ENCODE assay signal across 8 cellular contexts in genomic region chr19:10402441-10403038, GRCh38. TPM values are rescaled to one million over a fixed set of nuclear protein-coding genes. Genes with fewer than 3 reads are reported as not detected.
DNase-seq lines count a peak whose midpoint lies in the region; ATAC-seq and TF ChIP-seq lines count a peak whose summit lies in the region.

No MANE protein-coding gene starts in this region.

- H3K4me1 ChIP-seq in iPS-20b (ENCODE audit: insufficient read depth, low read length) (peaks cover 4% of the 10 kb centered on the region; the same call in 1 of the 2 replicates), subcutaneous abdominal adipose tissue (ENCODE audit: control insufficient read depth in 5 of 5, insufficient read depth in 5 of 5, low read length in 5 of 5) (peaks cover 12 to 73% (median 40%) of the 10 kb centered on the region in 5 donors)

- H3K27me3 Mint-ChIP-seq in activated naive CD8-positive, alpha-beta T cell treated with anti-CD3 and anti-CD28 coated beads, Interleukin-2, amount 50 U/mL, for 24 hours: no peaks in the 10 kb centered on the region

- peak overlapping the region; percentile 98 for H3K4me3 Mint-ChIP-seq in activated naive CD8-positive, alpha-beta T cell treated with anti-CD3 and anti-CD28 coated beads, Interleukin-2, amount 50 U/mL, for 24 hours

- H3K27ac ChIP-seq in AG04450 (ENCODE audit: low read depth, low read length): peak overlapping the region; percentile 52
- no peak overlapping the region for H3K27ac ChIP-seq in iPS-20b (ENCODE audit: low read length)
- H3K27ac ChIP-seq in subcutaneous abdominal adipose tissue (ENCODE audit: low read depth, low read length): peak overlapping the region; percentile 90

- H3K9ac ChIP-seq in iPS-20b (ENCODE audit: low read depth, low read length) (peak overlapping the region; percentile 95), subcutaneous abdominal adipose tissue (ENCODE audit: low read length in 5 of 5) (peak overlapping the region; percentile 84 to 99 (median 96))

- ATAC-seq in activated naive CD8-positive, alpha-beta T cell treated with anti-CD3 and anti-CD28 coated beads, Interleukin-2, amount 50 U/mL, for 24 hours: no peak
- no peak for ATAC-seq in HG03159 (IDR thresholded peaks at IDR 0.05; ENCODE audit: unreplicated experiment)
- no peak for ATAC-seq in HG02870 (IDR thresholded peaks at IDR 0.05; ENCODE audit: unreplicated experiment)

- H3K36me3 ChIP-seq in iPS-20b (ENCODE audit: insufficient read depth, low read depth, low read length): peaks cover 23% of the 10 kb centered on the region
- H3K36me3 ChIP-seq in subcutaneous abdominal adipose tissue (ENCODE audit: control insufficient read depth in 5 of 5, insufficient read depth in 5 of 5, low read length in 5 of 5): peaks cover 0 to 9% (median 6%) of the 10 kb centered on the region in 5 donors

- CTCF ChIA-PET in AG04450 (lab: Charles Lee): interaction anchor here (1.1 to 6.3 kb wide), 5 partner anchors 12 to 143 kb away, joined by 4 to 87 read pairs (median 4); no protein-coding TSS in a partner anchor

- H3K9me3 Mint-ChIP-seq in activated naive CD8-positive, alpha-beta T cell treated with anti-CD3 and anti-CD28 coated beads, Interleukin-2, amount 50 U/mL, for 24 hours: no peaks in the 10 kb centered on the region

- H3K27me3 ChIP-seq in AG04450 (ENCODE audit: control insufficient read depth, insufficient read depth, low read length): no peaks in the 10 kb centered on the region
- H3K27me3 ChIP-seq in iPS-20b (ENCODE audit: insufficient read depth, low read length): peaks cover 33% of the 10 kb centered on the region
- H3K27me3 ChIP-seq in subcutaneous abdominal adipose tissue (ENCODE audit: control insufficient read depth in 5 of 5, insufficient read depth in 4 of 5, low read length in 5 of 5): peaks cover 7 to 17% (median 11%) of the 10 kb centered on the region in 5 donors

- POLR2A ChIA-PET in AG04450 (lab: Yijun Ruan, JAX): no interaction called here

- H3K4me3 ChIP-seq in AG04450 (ENCODE audit: low read depth, low read length) (peak overlapping the region; percentile 99), iPS-20b (ENCODE audit: low read length) (peak overlapping the region; percentile 97), subcutaneous abdominal adipose tissue (ENCODE audit: low read depth in 1 of 5, low read length in 5 of 5) (peak overlapping the region; percentile 97 to 100 (median 98))

- DNase-seq in AG04450 (ENCODE audit: low read depth, low spot score) (no peak), HS-27A (ENCODE audit: low read depth) (peak; percentile 30), DMS79 (lab: John Stamatoyannopoulos, UW) (no peak)
- no peak for DNase-seq in activated naive CD8-positive, alpha-beta T cell treated with anti-CD3 and anti-CD28 coated beads, Interleukin-2, amount 50 U/mL, for 24 hours

- H3K9me3 ChIP-seq in AG04450 (ENCODE audit: control insufficient read depth, insufficient read depth, low read length): no peaks in the 10 kb centered on the region
- H3K9me3 ChIP-seq in iPS-20b (ENCODE audit: insufficient read depth, low read depth, low read length): no peaks in the 10 kb centered on the region
- no peaks in the 10 kb centered on the region for H3K9me3 ChIP-seq in subcutaneous abdominal adipose tissue (ENCODE audit: control insufficient read depth in 5 of 5, low read length in 5 of 5)

- peaks cover 64% of the 10 kb centered on the region for H3K4me1 Mint-ChIP-seq in activated naive CD8-positive, alpha-beta T cell treated with anti-CD3 and anti-CD28 coated beads, Interleukin-2, amount 50 U/mL, for 24 hours

- H3K27ac Mint-ChIP-seq in activated naive CD8-positive, alpha-beta T cell treated with anti-CD3 and anti-CD28 coated beads, Interleukin-2, amount 50 U/mL, for 24 hours: peak overlapping the region; percentile 93

- no peak for TF ChIP-seq CTCF in AG04450 (IDR thresholded peaks at IDR 0.05; ENCODE audit: low read depth, low read length)

- peaks cover 36% of the 10 kb centered on the region for H3K36me3 Mint-ChIP-seq in activated naive CD8-positive, alpha-beta T cell treated with anti-CD3 and anti-CD28 coated beads, Interleukin-2, amount 50 U/mL, for 24 hours (ENCODE audit: low read depth)

RNA-seq across cellular contexts. Expression of gene CDC37, which starts 0.8 kb away (rescaled TPM):
- polyA plus RNA-seq in AG04450 (2011; rRNA removed): 268 and 340 TPM in 2 replicates
- polyA minus RNA-seq in AG04450 (2011; rRNA and poly(A)+ RNA removed): 102 and 113 TPM in 2 replicates

RNA-seq across cellular contexts. Expression of gene PDE4A, which starts 17.8 kb away (rescaled TPM):
- polyA plus RNA-seq in AG04450 (2011; rRNA removed): 2.9 and 5.1 TPM in 2 replicates
- 9.6 and 16.3 TPM in 2 replicates for polyA minus RNA-seq in AG04450 (2011; rRNA and poly(A)+ RNA removed)

RNA-seq across cellular contexts. Expression of gene TYK2, which starts 22.2 kb away (rescaled TPM):
- polyA plus RNA-seq in AG04450 (2011; rRNA removed): 29.1 and 52.8 TPM in 2 replicates
- 34.0 and 52.4 TPM in 2 replicates for polyA minus RNA-seq in AG04450 (2011; rRNA and poly(A)+ RNA removed)
